ENCODE assay signal across 14 cellular contexts in the genomic region with DNA sequence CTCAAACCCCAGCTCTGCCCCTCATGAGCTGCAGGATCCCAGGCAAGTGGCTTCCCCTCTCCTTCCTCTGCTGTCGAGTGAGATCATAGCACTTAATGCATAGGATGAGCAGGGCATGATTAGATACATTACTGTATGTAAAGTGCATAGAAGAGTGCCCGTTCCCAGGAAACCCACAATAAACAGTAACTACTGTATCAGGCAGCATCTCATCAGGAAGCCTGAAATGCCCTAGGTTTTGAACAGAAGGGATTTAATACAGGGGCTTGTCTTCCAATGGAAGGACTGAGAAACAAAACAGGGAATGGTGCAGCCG. TPM values are rescaled to one million over a fixed set of nuclear protein-coding genes. Genes with fewer than 3 reads are reported as not detected.
DNase-seq lines count a peak whose midpoint lies in the region; ATAC-seq and TF ChIP-seq lines count a peak whose summit lies in the region.
"Had no signal": no experiment of that assay in that cellular context is flagged by ENCODE, and none has a peak within 500 bp of the region (broad histone marks: within the 10 kb centered on the region; RNA-seq: fewer than 3 reads in every experiment).

No MANE protein-coding gene starts in this region.

- H4K20me1 ChIP-seq in Loucy (ENCODE audit: insufficient read depth, low read length, poor library complexity, severe bottlenecking) = no peaks in the 10 kb centered on the region

- H3K9ac ChIP-seq in Loucy (ENCODE audit: low read depth, low read length, poor library complexity, severe bottlenecking) = peak overlapping the region; percentile 77

- peak overlapping the region; percentile 21 to 91 (median 87) for H3K27ac ChIP-seq in spleen
- H3K27ac ChIP-seq in esophagus squamous epithelium = peak overlapping the region in 2 of 4 donors; percentile 17 to 64
- H3K27ac ChIP-seq: uterus had no signal

- H3K4me3 ChIP-seq in Loucy (ENCODE audit: low read length, poor library complexity, severe bottlenecking) = no peak overlapping the region
- H3K4me3 ChIP-seq in spleen = no peak overlapping the region
- H3K4me3 ChIP-seq in esophagus squamous epithelium = no peak overlapping the region
- H3K4me3 ChIP-seq: uterus had no signal

- no peak for DNase-seq in activated CD8-positive, alpha-beta T cell treated with anti-CD3 and anti-CD28 coated beads, Interleukin-2, amount 10 ng/mL, durations not matched to agents 7 days and 5 days
- DNase-seq in activated CD8-positive, alpha-beta T cell treated with anti-CD3 and anti-CD28 coated beads for 36 hours = no peak
- no peak for DNase-seq in central memory CD8-positive, alpha-beta T cell (ENCODE audit: low spot score in 2 of 2)
- DNase-seq in spleen = peak; percentile 18
- no peak for DNase-seq in esophagus squamous epithelium (lab: John Stamatoyannopoulos, UW)
- DNase-seq in activated naive CD4-positive, alpha-beta T cell (lab: John Stamatoyannopoulos, UW) = no peak
- DNase-seq: activated gamma-delta T cell treated with Interleukin-2 at 50 U/mL for 16 hours, H7, NCI-H524, uterus had no signal

- H3K36me3 ChIP-seq in Loucy (ENCODE audit: insufficient read depth, low read length) (no peaks in the 10 kb centered on the region), spleen (no peaks in the 10 kb centered on the region), esophagus squamous epithelium (no peaks in the 10 kb centered on the region)
- H3K36me3 ChIP-seq: uterus had no signal

- H3F3A ChIP-seq in Loucy (ENCODE audit: low read depth) = no peaks in the 10 kb centered on the region

- H3K9me3 ChIP-seq in Loucy (ENCODE audit: insufficient read depth, low read depth, low read length) (no peaks in the 10 kb centered on the region), spleen (no peaks in the 10 kb centered on the region), esophagus squamous epithelium (no peaks in the 10 kb centered on the region)
- H3K9me3 ChIP-seq: uterus had no signal

- H3K27me3 ChIP-seq in Loucy (ENCODE audit: insufficient read depth, low read length, poor library complexity, severe bottlenecking) = no peaks in the 10 kb centered on the region
- H3K27me3 ChIP-seq in spleen (replicated peaks in 1 of 7) = no peaks in the 10 kb centered on the region
- no peaks in the 10 kb centered on the region for H3K27me3 ChIP-seq in esophagus squamous epithelium
- H3K27me3 ChIP-seq: uterus had no signal

- peak overlapping the region; percentile 95 for H3K27ac Mint-ChIP-seq in activated CD8-positive, alpha-beta T cell treated with anti-CD3 and anti-CD28 coated beads, Interleukin-2, amount 10 ng/mL, durations not matched to agents 7 days and 5 days
- H3K27ac Mint-ChIP-seq in activated CD8-positive, alpha-beta T cell treated with anti-CD3 and anti-CD28 coated beads for 36 hours = no peak overlapping the region
- peak overlapping the region; percentile 49 for H3K27ac Mint-ChIP-seq in central memory CD8-positive, alpha-beta T cell (ENCODE audit: low read depth)
- H3K27ac Mint-ChIP-seq: nephron; stimulated activated naive CD8-positive, alpha-beta T cell treated with anti-CD3 and anti-CD28 coated beads, Interleukin-15, amount 100 ng/mL, for 72 hours had no signal

- no peaks in the 10 kb centered on the region for H3K79me2 ChIP-seq in Loucy (ENCODE audit: insufficient read depth, low read length)

- H3K4me1 ChIP-seq in Loucy (ENCODE audit: insufficient read depth, low read length, poor library complexity, severe bottlenecking) = peaks cover 78% of the 10 kb centered on the region
- peaks cover 48 to 100% (median 92%) of the 10 kb centered on the region in 6 donors for H3K4me1 ChIP-seq in spleen
- peaks cover 0 to 82% (median 39%) of the 10 kb centered on the region in 3 donors for H3K4me1 ChIP-seq in esophagus squamous epithelium
- H3K4me1 ChIP-seq: uterus had no signal

- H3K4me1 Mint-ChIP-seq in activated CD8-positive, alpha-beta T cell treated with anti-CD3 and anti-CD28 coated beads, Interleukin-2, amount 10 ng/mL, durations not matched to agents 7 days and 5 days (ENCODE audit: low read depth) = peaks cover 66% of the 10 kb centered on the region
- peaks cover 49% of the 10 kb centered on the region for H3K4me1 Mint-ChIP-seq in activated CD8-positive, alpha-beta T cell treated with anti-CD3 and anti-CD28 coated beads for 36 hours (ENCODE audit: low read depth)
- peaks cover 67% of the 10 kb centered on the region for H3K4me1 Mint-ChIP-seq in central memory CD8-positive, alpha-beta T cell

- no peak for TF ChIP-seq POLR2A in spleen (IDR thresholded peaks at IDR 0.05)
- TF ChIP-seq POLR2A in esophagus squamous epithelium (IDR thresholded peaks at IDR 0.05) = no peak

- no peak for TF ChIP-seq CTCF in activated CD8-positive, alpha-beta T cell treated with anti-CD3 and anti-CD28 coated beads for 36 hours (IDR thresholded peaks at IDR 0.05)
- TF ChIP-seq CTCF in Loucy (conservative IDR thresholded peaks at IDR 0.05; ENCODE audit: low read length) = no peak
- no peak for TF ChIP-seq CTCF in spleen (IDR thresholded peaks at IDR 0.05 in 8 of 11, conservative IDR thresholded peaks at IDR 0.05 in 3 of 11)
- no peak for TF ChIP-seq CTCF in esophagus squamous epithelium (IDR thresholded peaks at IDR 0.05)

- intact Hi-C loops in activated CD8-positive, alpha-beta T cell treated with anti-CD3 and anti-CD28 coated beads for 36 hours (cut with micrococcal nuclease) = loop anchor here (5.0 kb wide), 1 partner anchor 33 kb away; no protein-coding TSS in a partner anchor
- intact Hi-C loops in spleen (cut with DNase I; ENCODE audit: low total_unique reads) (no loop called here), esophagus squamous epithelium (cut with DNase I) (no loop called here)

- H3K36me3 Mint-ChIP-seq in activated CD8-positive, alpha-beta T cell treated with anti-CD3 and anti-CD28 coated beads, Interleukin-2, amount 10 ng/mL, durations not matched to agents 7 days and 5 days (ENCODE audit: low read depth) = no peaks in the 10 kb centered on the region
- no peaks in the 10 kb centered on the region for H3K36me3 Mint-ChIP-seq in activated CD8-positive, alpha-beta T cell treated with anti-CD3 and anti-CD28 coated beads for 36 hours (ENCODE audit: low read depth)
- H3K36me3 Mint-ChIP-seq in central memory CD8-positive, alpha-beta T cell (ENCODE audit: insufficient read depth) = peaks cover 4% of the 10 kb centered on the region

- H3K4me2 ChIP-seq in Loucy (ENCODE audit: low read depth, low read length, poor library complexity, severe bottlenecking) = peak overlapping the region; percentile 75

- WGBS in spleen, 5 donors = 58 to 70% (median 61%) methylated on average over 3 of the region's 3 CpGs
- 72 to 75% methylated on average over 2 of the region's 3 CpGs for WGBS in esophagus squamous epithelium, 2 donors

- no peak overlapping the region for H2AFZ ChIP-seq in Loucy (ENCODE audit: low read length)

- no peak overlapping the region for H3K4me3 Mint-ChIP-seq in activated CD8-positive, alpha-beta T cell treated with anti-CD3 and anti-CD28 coated beads, Interleukin-2, amount 10 ng/mL, durations not matched to agents 7 days and 5 days
- H3K4me3 Mint-ChIP-seq in activated CD8-positive, alpha-beta T cell treated with anti-CD3 and anti-CD28 coated beads for 36 hours = no peak overlapping the region
- H3K4me3 Mint-ChIP-seq in central memory CD8-positive, alpha-beta T cell = peak overlapping the region; percentile 55
- H3K4me3 Mint-ChIP-seq: nephron had no signal

- no peaks in the 10 kb centered on the region for H3K9me2 ChIP-seq in Loucy (replicated peaks; ENCODE audit: low read depth, low read length)

- peaks cover 3% of the 10 kb centered on the region for H3K27me3 Mint-ChIP-seq in activated CD8-positive, alpha-beta T cell treated with anti-CD3 and anti-CD28 coated beads, Interleukin-2, amount 10 ng/mL, durations not matched to agents 7 days and 5 days (ENCODE audit: low read depth)
- H3K27me3 Mint-ChIP-seq in activated CD8-positive, alpha-beta T cell treated with anti-CD3 and anti-CD28 coated beads for 36 hours = peaks cover 1% of the 10 kb centered on the region
- no peaks in the 10 kb centered on the region for H3K27me3 Mint-ChIP-seq in central memory CD8-positive, alpha-beta T cell

- CTCF ChIA-PET in activated CD8-positive, alpha-beta T cell treated with anti-CD3 and anti-CD28 coated beads, Interleukin-2, amount 10 ng/mL, durations not matched to agents 7 days and 5 days (lab: Charles Lee) = no interaction called here
- CTCF ChIA-PET in activated CD8-positive, alpha-beta T cell treated with anti-CD3 and anti-CD28 coated beads for 36 hours (lab: Charles Lee) = no interaction called here

- no peaks in the 10 kb centered on the region for H3K9me3 Mint-ChIP-seq in activated CD8-positive, alpha-beta T cell treated with anti-CD3 and anti-CD28 coated beads, Interleukin-2, amount 10 ng/mL, durations not matched to agents 7 days and 5 days (ENCODE audit: insufficient read depth)
- no peaks in the 10 kb centered on the region for H3K9me3 Mint-ChIP-seq in activated CD8-positive, alpha-beta T cell treated with anti-CD3 and anti-CD28 coated beads for 36 hours
- no peaks in the 10 kb centered on the region for H3K9me3 Mint-ChIP-seq in central memory CD8-positive, alpha-beta T cell
- H3K9me3 Mint-ChIP-seq: nephron; stimulated activated naive CD8-positive, alpha-beta T cell treated with anti-CD3 and anti-CD28 coated beads, Interleukin-15, amount 100 ng/mL, for 72 hours had no signal

- POLR2A ChIA-PET in activated CD8-positive, alpha-beta T cell treated with anti-CD3 and anti-CD28 coated beads, Interleukin-2, amount 10 ng/mL, durations not matched to agents 7 days and 5 days (lab: Charles Lee) = no interaction called here
- POLR2A ChIA-PET in activated CD8-positive, alpha-beta T cell treated with anti-CD3 and anti-CD28 coated beads for 36 hours (lab: Charles Lee) = interaction anchor here (0.9 kb wide), 1 partner anchor 10 kb away, joined by 5 read pairs; no protein-coding TSS in a partner anchor

- no peak for ATAC-seq in activated CD8-positive, alpha-beta T cell treated with anti-CD3 and anti-CD28 coated beads, Interleukin-2, amount 10 ng/mL, durations not matched to agents 7 days and 5 days
- no peak for ATAC-seq in activated CD8-positive, alpha-beta T cell treated with anti-CD3 and anti-CD28 coated beads for 36 hours
- no peak for ATAC-seq in central memory CD8-positive, alpha-beta T cell (replicated peaks; ENCODE audit: extremely low read depth, poor library complexity, severe bottlenecking)
- ATAC-seq in HG02973 (IDR thresholded peaks at IDR 0.05; ENCODE audit: unreplicated experiment) = no peak

RNA-seq across cellular contexts. Expression of gene NEK6, which starts 38.5 kb away (rescaled TPM):
- total RNA-seq in activated CD8-positive, alpha-beta T cell treated with anti-CD3 and anti-CD28 coated beads, Interleukin-2, amount 10 ng/mL, durations not matched to agents 7 days and 5 days = 10 to 100 TPM; 19.9 to 20.9 TPM
- total RNA-seq in activated CD8-positive, alpha-beta T cell treated with anti-CD3 and anti-CD28 coated beads for 36 hours = 10 to 100 TPM; 20.2 to 21.8 TPM
- total RNA-seq in spleen (10 to 100 TPM; 32.8 to 71.3 (median 55.0) TPM), esophagus squamous epithelium (10 to 100 TPM in 2 of 4 donors, 1 to 10 TPM in 2; 2.0 to 15.3 (median 7.3) TPM)
- polyA plus RNA-seq in spleen = 10 to 100 TPM; 11.2 to 19.7 (median 11.6) TPM
